2 cellular contexts compared by ENCODE assay signal in genomic region chr3:120092444-120092843, GRCh38.
TF ChIP-seq lines count a peak whose summit lies in the region.

No MANE protein-coding gene starts in this region.

TF ChIP-seq in H1, 55 proteins besides CTCF, POLR2A, EP300 and RAD21 (continued from another document):
- no peak for TF ChIP-seq RFX5 (IDR thresholded peaks at IDR 0.05; ENCODE audit: borderline replicate concordance, low read depth, low read length)
- TF ChIP-seq POLR2AphosphoS5 (IDR thresholded peaks at IDR 0.05; ENCODE audit: low read depth, low read length) = no peak
- TF ChIP-seq CTBP2 (IDR thresholded peaks at IDR 0.05; ENCODE audit: borderline replicate concordance, insufficient read depth, insufficient read length, low read length) = no peak
- TF ChIP-seq YY1 (IDR thresholded peaks at IDR 0.05; ENCODE audit: low read depth, low read length) = no peak
- TF ChIP-seq GABPA (IDR thresholded peaks at IDR 0.05; ENCODE audit: borderline replicate concordance, insufficient read depth, low read length) = no peak
- TF ChIP-seq NRF1 (IDR thresholded peaks at IDR 0.05; ENCODE audit: low read depth, low read length) = no peak
- TF ChIP-seq EGR1 (IDR thresholded peaks at IDR 0.05; ENCODE audit: borderline replicate concordance, low read depth, low read length) = no peak
- no peak for TF ChIP-seq TAF1 (IDR thresholded peaks at IDR 0.05; ENCODE audit: low read depth, low read length)
- no peak for TF ChIP-seq NANOG (IDR thresholded peaks at IDR 0.05; ENCODE audit: insufficient read depth, low read depth, low read length, poor library complexity, severe bottlenecking)
- no peak for TF ChIP-seq ATF3 (IDR thresholded peaks at IDR 0.05; ENCODE audit: insufficient read depth, low read depth, low read length)
- TF ChIP-seq CREB1 (IDR thresholded peaks at IDR 0.05) = no peak
- TF ChIP-seq BRCA1 (IDR thresholded peaks at IDR 0.05; ENCODE audit: low read depth, low read length) = no peak

TF ChIP-seq in neural cell, 6 proteins besides CTCF, POLR2A, EP300 and RAD21:
- TF ChIP-seq REST (IDR thresholded peaks at IDR 0.05; ENCODE audit: borderline replicate concordance) = no peak
- no peak for TF ChIP-seq SMC3 (conservative IDR thresholded peaks at IDR 0.05; ENCODE audit: poor library complexity)
- no peak for TF ChIP-seq EZH2 (IDR thresholded peaks at IDR 0.05; ENCODE audit: borderline replicate concordance, insufficient read depth, low read length, poor library complexity, severe bottlenecking)
- TF ChIP-seq POLR2AphosphoS5 (IDR thresholded peaks at IDR 0.05) = no peak
- TF ChIP-seq TAF1 (IDR thresholded peaks at IDR 0.05; ENCODE audit: low read depth) = no peak
- no peak for TF ChIP-seq MXI1 (conservative IDR thresholded peaks at IDR 0.05; ENCODE audit: poor library complexity, severe bottlenecking)
